ENCODE assay signal across 10 cellular contexts in genomic region chr2:190736355-190736754, GRCh38.
"Had no signal": no experiment of that assay in that cellular context is flagged by ENCODE, and none has a peak within 500 bp of the region (broad histone marks: within the 10 kb centered on the region; RNA-seq: fewer than 3 reads in every experiment).

No MANE protein-coding gene starts in this region.

- H3K4me1 Mint-ChIP-seq: GM23338, H9 had no signal

- FAIRE-seq: H1 had no signal

- DNase-seq: GM23248, GOT3, H7, H9, HCEC 1CT, HFFc6 had no signal

- H3K36me3 ChIP-seq: HAP-1 had no signal

- H3K4me1 ChIP-seq: HAP-1 had no signal

- H3K27ac Mint-ChIP-seq: GM23338, H9, HFFc6 had no signal

- ATAC-seq: GM23338, HCT116 had no signal

- H3K4me3 ChIP-seq: GM23248, GM23338, HAP-1 had no signal

- H3K9me3 Mint-ChIP-seq: HFFc6 had no signal

- H3K9me3 ChIP-seq: HAP-1 had no signal

- H3K4me3 Mint-ChIP-seq: GM23338, H9, HFFc6 had no signal
